8 cellular contexts compared by ENCODE assay signal in genomic region chr6:37127961-37128862, GRCh38. TPM values are rescaled to one million over a fixed set of nuclear protein-coding genes. Genes with fewer than 3 reads are reported as not detected.
DNase-seq lines count a peak whose midpoint lies in the region; ATAC-seq and TF ChIP-seq lines count a peak whose summit lies in the region.

No MANE protein-coding gene starts in this region.

- H3K4me3 Mint-ChIP-seq in activated T-helper 17 cell treated with anti-CD3 and anti-CD28 coated beads, Interleukin-2, amount 50 U/mL, for 72 hours = no peak overlapping the region

- H3K79me2 ChIP-seq in GM23248 (ENCODE audit: insufficient read depth) = no peaks in the 10 kb centered on the region

- H3K27ac ChIP-seq in GM23248 (0 out of 2 replicates have a peak overlapping the region, but pooled peaks have one; percentile 17), cardiac muscle cell (peak overlapping the region; percentile 99), psoas muscle (peak overlapping the region; percentile 98)

- H3K4me1 Mint-ChIP-seq in activated T-helper 17 cell treated with anti-CD3 and anti-CD28 coated beads, Interleukin-2, amount 50 U/mL, for 72 hours = peaks cover 12% of the 10 kb centered on the region

- in situ Hi-C loops in GM23248 (cut with MboI) = no loop called here

- no peaks in the 10 kb centered on the region for H3K36me3 Mint-ChIP-seq in activated T-helper 17 cell treated with anti-CD3 and anti-CD28 coated beads, Interleukin-2, amount 50 U/mL, for 72 hours (ENCODE audit: low read depth)

- no peaks in the 10 kb centered on the region for H4K20me1 ChIP-seq in GM23248 (ENCODE audit: insufficient read depth)

- peak overlapping the region; percentile 47; the same call in 1 of the 2 replicates for H3K9ac ChIP-seq in GM23248

- ATAC-seq in activated T-helper 17 cell treated with anti-CD3 and anti-CD28 coated beads, Interleukin-2, amount 50 U/mL, for 72 hours (replicated peaks) = no peak
- ATAC-seq in psoas muscle (peak in 1 of 4 donors; percentile 35), GM18505 (IDR thresholded peaks at IDR 0.05; ENCODE audit: unreplicated experiment) (no peak), GM19452 (IDR thresholded peaks at IDR 0.05; ENCODE audit: unreplicated experiment) (no peak), GM18861 (IDR thresholded peaks at IDR 0.05; ENCODE audit: unreplicated experiment) (no peak)

- no peak for TF ChIP-seq CTCF in cardiac muscle cell (IDR thresholded peaks at IDR 0.05; ENCODE audit: low read depth, low read length)
- no peak for TF ChIP-seq CTCF in psoas muscle (IDR thresholded peaks at IDR 0.05)

- H3K4me3 ChIP-seq in GM23248 (no peak overlapping the region), cardiac muscle cell (no peak overlapping the region), psoas muscle (no peak overlapping the region)

- no peaks in the 10 kb centered on the region for H3F3A ChIP-seq in GM23248 (ENCODE audit: insufficient read depth)

- H3K36me3 ChIP-seq in GM23248 (ENCODE audit: low read depth) (no peaks in the 10 kb centered on the region), cardiac muscle cell (no peaks in the 10 kb centered on the region), psoas muscle (ENCODE audit: insufficient read depth in 1 of 2, low read depth in 1 of 2) (no peaks in the 10 kb centered on the region)

- H3K9me2 ChIP-seq in GM23248 (ENCODE audit: insufficient read depth) = no peaks in the 10 kb centered on the region

- no peaks in the 10 kb centered on the region for H3K27me3 ChIP-seq in GM23248 (replicated peaks; ENCODE audit: insufficient read depth)
- no peaks in the 10 kb centered on the region for H3K27me3 ChIP-seq in cardiac muscle cell
- no peaks in the 10 kb centered on the region for H3K27me3 ChIP-seq in psoas muscle (ENCODE audit: insufficient read depth in 3 of 3, low read length in 2 of 3)

- 62 to 74% methylated on average over 8 of the region's 8 CpGs for WGBS in GM23248 (ENCODE audit: low coverage in 1 of 2, low lambda C conversion rate in 2 of 2, missing lambda C conversion rate in 2 of 2), 2 experiments
- 61 to 81% (median 61%) methylated on average over 8 of the region's 8 CpGs for WGBS in psoas muscle, 3 donors

- H3K27me3 Mint-ChIP-seq in activated T-helper 17 cell treated with anti-CD3 and anti-CD28 coated beads, Interleukin-2, amount 50 U/mL, for 72 hours = no peaks in the 10 kb centered on the region

- H3K4me1 ChIP-seq in GM23248 (ENCODE audit: insufficient read depth) (peaks cover 11% of the 10 kb centered on the region), cardiac muscle cell (ENCODE audit: low read depth) (peaks cover 38% of the 10 kb centered on the region), psoas muscle (peaks cover 39% of the 10 kb centered on the region)

- no peaks in the 10 kb centered on the region for H3K9me3 ChIP-seq in GM23248 (ENCODE audit: low read depth)
- H3K9me3 ChIP-seq in cardiac muscle cell (ENCODE audit: low read depth) = no peaks in the 10 kb centered on the region
- no peaks in the 10 kb centered on the region for H3K9me3 ChIP-seq in psoas muscle

- H3K9me3 Mint-ChIP-seq in activated T-helper 17 cell treated with anti-CD3 and anti-CD28 coated beads, Interleukin-2, amount 50 U/mL, for 72 hours = no peaks in the 10 kb centered on the region

- DNase-seq in GM23248 (peak; percentile 83), cardiac muscle cell (ENCODE audit: low read depth in 1 of 2, low spot score in 1 of 2) (peak; percentile 57 to 72), psoas muscle (no peak)
- no peak for DNase-seq in stimulated activated CD4-positive, alpha-beta T cell treated with anti-CD3 and anti-CD28 coated beads, Interleukin-4, amount 100 ng/mL, for 4 hours

- intact Hi-C loops in psoas muscle (cut with DNase I) = loop anchor here in 1 of 2 donors (2.0 kb wide), 1 partner anchor 67 kb away; no protein-coding TSS in a partner anchor

- H3K27ac Mint-ChIP-seq in activated T-helper 17 cell treated with anti-CD3 and anti-CD28 coated beads, Interleukin-2, amount 50 U/mL, for 72 hours = peak overlapping the region; percentile 65

- H2AFZ ChIP-seq in GM23248 = no peak overlapping the region

- no peak for TF ChIP-seq POLR2A in GM18505 (IDR thresholded peaks at IDR 0.05; ENCODE audit: borderline replicate concordance, extremely low read depth, insufficient read depth, insufficient read length)

- H3K4me2 ChIP-seq in GM23248 (ENCODE audit: unreplicated experiment) = peak overlapping the region; percentile 25

RNA-seq across cellular contexts. Expression of gene PIM1, which starts 41.7 kb away (rescaled TPM):
- 12.6 and 15.5 TPM in 2 replicates for total RNA-seq in GM23248 (2014; rRNA removed; shearing (Covaris generic))
- polyA plus RNA-seq in GM23248 (2016; fragmentation: Nextera tagmentation; extraction: Ambion mirVana) (10.8 and 12.0 TPM in 2 replicates), cardiac muscle cell (14.7 and 20.0 TPM in 2 replicates), psoas muscle (10 to 100 TPM in 1 of 3 donors, 1 to 10 TPM in 2; 2.8 to 16.5 (median 7.8) TPM)
- total RNA-seq in activated T-helper 17 cell treated with anti-CD3 and anti-CD28 coated beads, Interleukin-2, amount 50 U/mL, for 72 hours = 100 to 1,000 TPM; 246 to 403 TPM
- total RNA-seq in cardiac muscle cell (15.8 and 21.5 TPM in 2 replicates), psoas muscle (10 to 100 TPM; 18.0 to 45.5 (median 32.8) TPM)

Comparison
In these comparisons a context has a peak if more than half of its experiments do, and no peak if none do; other contexts are left out.
1. DNase-seq: peak in GM23248 (single experiment) and cardiac muscle cell (2 of 2); none in psoas muscle (0 of 2) and stimulated activated CD4-positive, alpha-beta T cell treated with anti-CD3 and anti-CD28 coated beads, Interleukin-4, amount 100 ng/mL, for 4 hours (0 of 2).
2. H3K27ac ChIP-seq: peak in every context shown above with its lines; median percentile 99 in cardiac muscle cell; 98 in psoas muscle; 17 in GM23248.
3. RNA of gene PIM1, which starts 41.7 kb away (total RNA-seq): 246 to 403 TPM in activated T-helper 17 cell treated with anti-CD3 and anti-CD28 coated beads, Interleukin-2, amount 50 U/mL, for 72 hours; 18.0 to 45.5 TPM in psoas muscle, 15.8 to 21.5 TPM in cardiac muscle cell and 12.6 to 15.5 TPM in GM23248; every median in the first group is over 4 times any median in the second.